8 cellular contexts compared by ENCODE assay signal in the genomic region with DNA sequence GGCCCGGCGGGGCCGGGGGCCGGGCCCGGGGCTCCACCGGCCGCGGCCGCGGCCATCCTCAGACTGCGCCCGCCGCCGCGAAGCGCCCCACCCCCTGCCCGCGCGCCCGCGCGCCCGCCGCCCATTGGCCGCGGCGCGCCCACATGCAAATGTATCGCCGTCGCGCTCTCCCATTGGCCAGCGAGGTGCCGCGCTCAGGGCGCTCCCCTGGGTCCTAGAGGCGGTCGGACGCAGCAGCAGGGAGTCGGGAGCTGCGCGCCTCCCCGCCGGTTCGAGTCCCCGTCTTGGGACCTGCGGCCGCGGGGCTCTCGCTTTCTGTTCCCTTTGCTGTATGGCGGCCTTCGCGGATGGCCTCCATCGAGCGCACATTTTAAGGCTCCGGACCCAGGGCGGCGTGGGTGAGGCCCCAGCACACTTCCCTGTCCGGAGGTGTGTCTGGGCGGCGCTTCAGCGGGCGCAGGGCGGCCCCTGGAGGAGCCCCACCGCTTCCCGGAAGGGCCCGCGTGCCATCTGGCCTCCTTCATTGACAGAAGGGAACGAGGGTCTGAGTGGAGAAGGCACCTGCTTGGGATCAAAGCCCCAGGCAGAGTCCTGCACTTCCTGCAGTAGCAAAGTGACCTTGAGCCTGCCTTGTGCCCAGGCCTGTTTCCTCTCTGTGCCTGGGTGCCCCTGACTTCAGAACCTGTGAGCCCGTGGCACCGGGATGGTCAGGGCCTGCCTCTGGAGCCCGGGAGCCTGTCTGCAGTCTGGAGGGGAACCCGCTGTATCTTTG. TPM values are rescaled to one million over a fixed set of nuclear protein-coding genes. Genes with fewer than 3 reads are reported as not detected.
DNase-seq lines count a peak whose midpoint lies in the region; ATAC-seq and TF ChIP-seq lines count a peak whose summit lies in the region.

A gene with protein sequence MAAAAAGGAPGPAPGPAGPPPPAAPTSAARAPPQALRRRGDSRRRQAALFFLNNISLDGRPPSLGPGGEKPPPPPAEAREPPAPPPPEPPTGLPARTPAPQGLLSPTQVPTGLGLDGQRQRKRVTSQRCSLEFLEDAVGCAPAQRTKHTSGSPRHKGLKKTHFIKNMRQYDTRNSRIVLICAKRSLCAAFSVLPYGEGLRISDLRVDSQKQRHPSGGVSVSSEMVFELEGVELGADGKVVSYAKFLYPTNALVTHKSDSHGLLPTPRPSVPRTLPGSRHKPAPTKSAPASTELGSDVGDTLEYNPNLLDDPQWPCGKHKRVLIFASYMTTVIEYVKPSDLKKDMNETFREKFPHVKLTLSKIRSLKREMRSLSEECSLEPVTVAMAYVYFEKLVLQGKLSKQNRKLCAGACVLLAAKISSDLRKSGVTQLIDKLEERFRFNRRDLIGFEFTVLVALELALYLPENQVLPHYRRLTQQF (minus strand): TSS at position 65 of the 772 bp plus-strand sequence. CDS start 9 bp downstream, at position 56.

- H3K4me1 ChIP-seq in Caco-2 (peaks cover 58% of the 10 kb centered on the region), mesendoderm (ENCODE audit: control insufficient read depth, low read depth, low read length) (peaks cover 3% of the 10 kb centered on the region)

- H3K27ac ChIP-seq in mesendoderm (ENCODE audit: low read depth, low read length), result no peak within 1 kb of the TSS

- H3K9ac ChIP-seq in mesendoderm (ENCODE audit: low read length), result peak within 1 kb of the TSS; percentile 74

- peak within 1 kb of the TSS; percentile 67 for H3K4me2 ChIP-seq in mesendoderm (ENCODE audit: low read length)

- no TSS peak for BruUV-seq in Caco-2 (replicated peaks; lab: Mats Ljungman, UMichigan)

- POLR2A ChIA-PET in Caco-2 (lab: Charles Lee), result interaction anchor here (0.5 to 0.7 kb wide), 5 partner anchors 17 to 389 kb away, joined by 3 to 11 read pairs (median 4); a partner anchor contains a TSS

- peak within 1 kb of the TSS; percentile 78 for H3K4me3 Mint-ChIP-seq in Caco-2 (ENCODE audit: unreplicated experiment)
- H3K4me3 Mint-ChIP-seq in effector memory CD8-positive, alpha-beta T cell, result peak within 1 kb of the TSS; percentile 79 to 82

- H3K36me3 ChIP-seq in Caco-2 (ENCODE audit: control insufficient read depth, insufficient read depth, low read length) (peaks cover 9% of the 10 kb centered on the region), mesendoderm (ENCODE audit: control insufficient read depth, insufficient read depth, low read length) (no peaks in the 10 kb centered on the region)

- no peak within 1 kb of the TSS for H4K5ac ChIP-seq in mesendoderm (ENCODE audit: low read length)

- WGBS in mesendoderm (ENCODE audit: extremely low coverage, insufficient coverage, low lambda C conversion rate), result no CpG with 5 or more reads among the region's 73 CpGs

- TF ChIP-seq CTCF in Caco-2 (IDR thresholded peaks at IDR 0.05; ENCODE audit: insufficient read depth in 1 of 2, low read depth in 1 of 2, low read length in 1 of 2, severe bottlenecking in 1 of 2, unreplicated experiment in 1 of 2), result peak in 1 of 2 experiments; percentile 54

- no peak within 1 kb of the TSS for H3K4ac ChIP-seq in mesendoderm (ENCODE audit: low read depth, low read length)

- peak within 1 kb of the TSS; percentile 83 for H3K56ac ChIP-seq in mesendoderm (ENCODE audit: low read length)

- peak within 1 kb of the TSS; percentile 21 for H3K18ac ChIP-seq in mesendoderm (ENCODE audit: low read length)

- H3K27me3 Mint-ChIP-seq in Caco-2 (ENCODE audit: insufficient read depth, unreplicated experiment), result no peaks in the 10 kb centered on the region
- no peaks in the 10 kb centered on the region for H3K27me3 Mint-ChIP-seq in effector memory CD8-positive, alpha-beta T cell

- H3K4me3 ChIP-seq in Caco-2 (ENCODE audit: low read depth, low read length) (peak within 1 kb of the TSS; percentile 95), mesendoderm (ENCODE audit: low read length) (peak within 1 kb of the TSS; percentile 28)

- no peak within 1 kb of the TSS for H2BK120ac ChIP-seq in mesendoderm (ENCODE audit: low read depth, low read length)

- no peaks in the 10 kb centered on the region for H3K9me3 ChIP-seq in Caco-2

- ATAC-seq in GM21360 (IDR thresholded peaks at IDR 0.05; ENCODE audit: unreplicated experiment), result peak; percentile 78
- ATAC-seq in effector memory CD8-positive, alpha-beta T cell (replicated peaks), result peak; percentile 95

- H3K79me2 ChIP-seq in mesendoderm (ENCODE audit: control insufficient read depth, insufficient read depth, low read length), result no peaks in the 10 kb centered on the region

- H3K23ac ChIP-seq in mesendoderm (ENCODE audit: low read length), result peak within 1 kb of the TSS; percentile 6

- DNase-seq in Caco-2, result peak; percentile 99 to 100
- peak; percentile 98 for DNase-seq in HT-29 (ENCODE audit: low spot score)
- peak; percentile 92 to 95 for DNase-seq in NOMO-1 (lab: John Stamatoyannopoulos, UW; ENCODE audit: unreplicated experiment in 2 of 2)
- peak; percentile 80 to 83 for DNase-seq in activated CD8-positive, alpha-beta memory T cell treated with anti-CD3 and anti-CD28 coated beads for 4 hours (ENCODE audit: low read depth in 2 of 2)
- peak; percentile 86 to 90 (median 88) for DNase-seq in effector memory CD8-positive, alpha-beta T cell
- peak; percentile 95 for DNase-seq in mesendoderm
- peak; percentile 73 for DNase-seq in stimulated activated CD8-positive, alpha-beta memory T cell treated with anti-CD3 and anti-CD28 coated beads, Interleukin-12 subunit alpha, Interleukin-12 subunit beta, amount 100 ng/mL, for 24 hours (ENCODE audit: extremely low read depth)

- H3K27me3 ChIP-seq in Caco-2 (replicated peaks; ENCODE audit: control insufficient read depth, insufficient read depth, low read length) (no peaks in the 10 kb centered on the region), mesendoderm (ENCODE audit: insufficient read depth, low read length, poor library complexity) (no peaks in the 10 kb centered on the region)

- no peaks in the 10 kb centered on the region for H3K9me3 Mint-ChIP-seq in Caco-2 (ENCODE audit: unreplicated experiment)
- no peaks in the 10 kb centered on the region for H3K9me3 Mint-ChIP-seq in effector memory CD8-positive, alpha-beta T cell

- no peak within 1 kb of the TSS for H4K8ac ChIP-seq in mesendoderm (ENCODE audit: low read depth, low read length)

- no peak within 1 kb of the TSS for H2BK15ac ChIP-seq in mesendoderm (replicated peaks; ENCODE audit: low read depth)

- intact Hi-C loops in Caco-2 (cut with micrococcal nuclease; ENCODE audit: unreplicated experiment), result loop anchor here (2.0 to 10.0 kb wide), 5 partner anchors 17 to 263 kb away; a partner anchor contains a TSS

- CTCF ChIA-PET in Caco-2 (lab: Charles Lee), result interaction anchor here (0.6 to 1.1 kb wide), 5 partner anchors 23 to 210 kb away, joined by 3 to 6 read pairs (median 4); a partner anchor contains a TSS

- no peak within 1 kb of the TSS for H2BK5ac ChIP-seq in mesendoderm (ENCODE audit: low read length)

- H3K4me1 Mint-ChIP-seq in Caco-2 (ENCODE audit: low read depth, unreplicated experiment), result peaks cover 41% of the 10 kb centered on the region
- peaks cover 16 to 30% of the 10 kb centered on the region in 2 donors for H3K4me1 Mint-ChIP-seq in effector memory CD8-positive, alpha-beta T cell (ENCODE audit: low read depth in 2 of 2)

- H2AK5ac ChIP-seq in mesendoderm (ENCODE audit: low read length), result no peak within 1 kb of the TSS

- H3K36me3 Mint-ChIP-seq in Caco-2 (ENCODE audit: insufficient read depth, unreplicated experiment), result peaks cover 86% of the 10 kb centered on the region
- peaks cover 7% of the 10 kb centered on the region for H3K36me3 Mint-ChIP-seq in effector memory CD8-positive, alpha-beta T cell (ENCODE audit: insufficient read depth)

- H3K79me1 ChIP-seq in mesendoderm (ENCODE audit: low read length), result peaks cover 2% of the 10 kb centered on the region

- H3K27ac Mint-ChIP-seq in Caco-2 (ENCODE audit: unreplicated experiment), result peak within 1 kb of the TSS; percentile 83
- peak within 1 kb of the TSS; percentile 63 to 79 for H3K27ac Mint-ChIP-seq in effector memory CD8-positive, alpha-beta T cell

RNA-seq across cellular contexts. Expression of the gene that starts here (rescaled TPM):
- 30.7 and 36.4 TPM in 2 replicates for total RNA-seq in Caco-2 (2022)
- total RNA-seq in HT-29 (2014; rRNA removed; shearing (Covaris generic)), result 9.5 and 9.8 TPM in 2 replicates
- 4.4 TPM for polyA plus RNA-seq in mesendoderm (2013, experiment 1 of 2)
- polyA plus RNA-seq in mesendoderm (2013, experiment 2 of 2), result 4.3 TPM
